In genomic region chr7:83697814-83698530, GRCh38 we compare ENCODE assay signal across 22 cellular contexts. TPM values are rescaled to one million over a fixed set of nuclear protein-coding genes. Genes with fewer than 3 reads are reported as not detected.
A peak's percentile ranks its signal among the peaks of the same experiment; 100 is the strongest.
DNase-seq lines count a peak whose midpoint lies in the region; ATAC-seq and TF ChIP-seq lines count a peak whose summit lies in the region.
"Had no signal": no experiment of that assay in that cellular context is flagged by ENCODE, and none has a peak within 500 bp of the region (broad histone marks: within the 10 kb centered on the region; RNA-seq: fewer than 3 reads in every experiment).

No MANE protein-coding gene starts in this region.

- no peak overlapping the region for H2AK9ac ChIP-seq in IMR-90 (replicated peaks; ENCODE audit: low read depth, low read length, poor library complexity)

- no peaks in the 10 kb centered on the region for H4K20me1 ChIP-seq in IMR-90 (ENCODE audit: insufficient read depth, low read length)

- dilution Hi-C loops in IMR-90 (cut with HindIII; ENCODE audit: low sequenced_read_pairs, unreplicated experiment): no loop called here

- H4K91ac ChIP-seq in IMR-90 (ENCODE audit: insufficient read depth, low read depth, low read length): no peak overlapping the region

- ATAC-seq in IMR-90 (ENCODE audit: low read depth) (peak; percentile 65), HG03280 (IDR thresholded peaks at IDR 0.05; ENCODE audit: unreplicated experiment) (no peak)
- ATAC-seq: HepG2, Right ventricle myocardium inferior had no signal

- H3K9me3 Mint-ChIP-seq in activated naive CD8-positive, alpha-beta T cell treated with anti-CD3 and anti-CD28 coated beads for 36 hours: no peaks in the 10 kb centered on the region

- no peak for TF ChIP-seq POLR2A in IMR-90 (IDR thresholded peaks at IDR 0.05; ENCODE audit: low read depth, low read length)

- H2BK120ac ChIP-seq in IMR-90 (ENCODE audit: low read depth, low read length): no peak overlapping the region

- BruUV-seq in IMR-90 (replicated peaks; lab: Mats Ljungman, UMichigan): no TSS peak

- H3K14ac ChIP-seq in IMR-90 (replicated peaks; ENCODE audit: low read depth, low read length): no peak overlapping the region

- in situ Hi-C loops in IMR-90 (cut with MboI; ENCODE audit: low sequenced_read_pairs): no loop called here

- no peak overlapping the region for H3K27ac Mint-ChIP-seq in activated naive CD8-positive, alpha-beta T cell treated with anti-CD3 and anti-CD28 coated beads for 36 hours
- H3K27ac Mint-ChIP-seq: CD4-positive, CD25-positive, alpha-beta regulatory T cell; HFFc6 had no signal

- H3K27me3 ChIP-seq in IMR-90 (ENCODE audit: control insufficient read depth, insufficient read depth, low read length): no peaks in the 10 kb centered on the region
- no peaks in the 10 kb centered on the region for H3K27me3 ChIP-seq in adipocyte (replicated peaks; ENCODE audit: control insufficient read depth, insufficient read depth, low read length)
- H3K27me3 ChIP-seq: SJSA1 had no signal

- H3K4me3 Mint-ChIP-seq in activated naive CD8-positive, alpha-beta T cell treated with anti-CD3 and anti-CD28 coated beads for 36 hours: no peak overlapping the region
- H3K4me3 Mint-ChIP-seq: CD4-positive, CD25-positive, alpha-beta regulatory T cell; HFFc6 had no signal

- no peak overlapping the region for H2BK20ac ChIP-seq in IMR-90 (ENCODE audit: low read depth, low read length)

- no peak for TF ChIP-seq CTCF in IMR-90 (conservative IDR thresholded peaks at IDR 0.05; ENCODE audit: low read depth, low read length)

- no peak overlapping the region for H3K4ac ChIP-seq in IMR-90 (ENCODE audit: low read depth, low read length)

- H3K4me3 ChIP-seq in IMR-90 (ENCODE audit: insufficient read depth, low read depth, low read length) (no peak overlapping the region), adipocyte (ENCODE audit: low read length) (no peak overlapping the region)
- H3K4me3 ChIP-seq: SJSA1 had no signal

- no peaks in the 10 kb centered on the region for H3K79me1 ChIP-seq in IMR-90 (ENCODE audit: low read depth in 1 of 2, low read length in 2 of 2)

- no peak overlapping the region for H3K23ac ChIP-seq in IMR-90 (ENCODE audit: low read depth, low read length)

- DNase-seq in IMR-90 (peak; percentile 2), adipocyte (ENCODE audit: low read depth) (peak; percentile 38), foreskin melanocyte (peak; percentile 56), stromal cell of bone marrow (ENCODE audit: low read depth) (peak; percentile 5), D341Med (ENCODE audit: low spot score) (no peak), NCI-H69 (lab: John Stamatoyannopoulos, UW) (no peak)
- no peak for DNase-seq in activated naive CD8-positive, alpha-beta T cell treated with anti-CD3 and anti-CD28 coated beads for 36 hours
- DNase-seq: CD4-positive, CD25-positive, alpha-beta regulatory T cell; COR-L47; DMS 273 treated with DMSO at 0.1 percent for 48 hours; DMS79 treated with DMSO at 0.1 percent for 48 hours; HFFc6; NCI-H1105 treated with DMSO at 0.1 percent for 48 hours; NCI-H2029 treated with DMSO at 0.1 percent for 48 hours; NCI-H226; SW 1271 had no signal

- WGBS in IMR-90 (ENCODE audit: extremely low coverage in 2 of 2, insufficient read length in 1 of 2), 2 experiments: no CpG with 5 or more reads among the region's 5 CpGs

- POLR2A ChIA-PET in IMR-90 (lab: Charles Lee; ENCODE audit: unreplicated experiment): no interaction called here

- H4K5ac ChIP-seq in IMR-90 (ENCODE audit: low read depth, low read length): no peak overlapping the region

- no peak for TF ChIP-seq RAD21 in IMR-90 (IDR thresholded peaks at IDR 0.05; ENCODE audit: low read length)

- H4K8ac ChIP-seq in IMR-90 (ENCODE audit: low read depth in 2 of 2, low read length in 2 of 2): no peak overlapping the region

- no peak overlapping the region for H2AFZ ChIP-seq in IMR-90 (replicated peaks; ENCODE audit: low read length, poor library complexity)

- H2AK5ac ChIP-seq in IMR-90 (ENCODE audit: low read depth, low read length): no peak overlapping the region

- intact Hi-C loops in IMR-90 (cut with micrococcal nuclease): no loop called here

- no peaks in the 10 kb centered on the region for H3K4me1 Mint-ChIP-seq in activated naive CD8-positive, alpha-beta T cell treated with anti-CD3 and anti-CD28 coated beads for 36 hours
- H3K4me1 Mint-ChIP-seq: CD4-positive, CD25-positive, alpha-beta regulatory T cell had no signal

- H3K9ac ChIP-seq in IMR-90 (ENCODE audit: low read depth, low read length) (no peak overlapping the region), adipocyte (ENCODE audit: low read length) (no peak overlapping the region)
- H3K9ac ChIP-seq: KMS-11 had no signal

- no peak overlapping the region for H3K56ac ChIP-seq in IMR-90 (ENCODE audit: extremely low read depth, insufficient read depth, low read length)

- H3K4me1 ChIP-seq in IMR-90 (ENCODE audit: control insufficient read depth, insufficient read depth, low read length): no peaks in the 10 kb centered on the region
- H3K4me1 ChIP-seq in adipocyte (ENCODE audit: control insufficient read depth, insufficient read depth, low read length): peaks cover 15% of the 10 kb centered on the region
- H3K4me1 ChIP-seq: SJSA1 had no signal

- no peaks in the 10 kb centered on the region for H3K9me1 ChIP-seq in IMR-90 (ENCODE audit: insufficient read depth, low read length)

- H3K9me3 ChIP-seq in IMR-90 (ENCODE audit: control insufficient read depth, insufficient read depth, low read length): no peaks in the 10 kb centered on the region
- no peaks in the 10 kb centered on the region for H3K9me3 ChIP-seq in adipocyte (ENCODE audit: control insufficient read depth, low read length)
- H3K9me3 ChIP-seq: SJSA1 had no signal

- no peaks in the 10 kb centered on the region for H3K27me3 Mint-ChIP-seq in activated naive CD8-positive, alpha-beta T cell treated with anti-CD3 and anti-CD28 coated beads for 36 hours
- H3K27me3 Mint-ChIP-seq: CD4-positive, CD25-positive, alpha-beta regulatory T cell had no signal

- no peaks in the 10 kb centered on the region for H3K36me3 Mint-ChIP-seq in activated naive CD8-positive, alpha-beta T cell treated with anti-CD3 and anti-CD28 coated beads for 36 hours
- H3K36me3 Mint-ChIP-seq: CD4-positive, CD25-positive, alpha-beta regulatory T cell had no signal

- H2BK5ac ChIP-seq in IMR-90 (ENCODE audit: low read depth, low read length, poor library complexity, severe bottlenecking): no peak overlapping the region

- H3K4me2 ChIP-seq in IMR-90 (ENCODE audit: low read depth, low read length): no peak overlapping the region
- H3K4me2 ChIP-seq: KMS-11 had no signal

- CTCF ChIA-PET in IMR-90 (lab: Yijun Ruan, JAX): interaction anchor here (0.5 kb wide), 1 partner anchor 268 kb away, joined by 3 read pairs; no protein-coding TSS in a partner anchor

- H3K36me3 ChIP-seq in IMR-90 (ENCODE audit: control insufficient read depth, insufficient read depth, low read length): no peaks in the 10 kb centered on the region
- no peaks in the 10 kb centered on the region for H3K36me3 ChIP-seq in adipocyte (ENCODE audit: control insufficient read depth, insufficient read depth, low read length, severe bottlenecking)
- H3K36me3 ChIP-seq: SJSA1 had no signal

- H3K18ac ChIP-seq in IMR-90 (ENCODE audit: low read depth, low read length): no peak overlapping the region

- no peak overlapping the region for H2BK15ac ChIP-seq in IMR-90 (ENCODE audit: low read depth, low read length)

- H3K27ac ChIP-seq in IMR-90 (ENCODE audit: insufficient read depth, low read length): no peak overlapping the region
- H3K27ac ChIP-seq: KMS-11, SJSA1 had no signal

TF ChIP-seq in IMR-90, 13 proteins besides CTCF, POLR2A, EP300 and RAD21:
- no peak for TF ChIP-seq MAZ (IDR thresholded peaks at IDR 0.05; ENCODE audit: borderline replicate concordance, low read depth, low read length)
- no peak for TF ChIP-seq FOS (IDR thresholded peaks at IDR 0.05; ENCODE audit: low read depth, low read length)
- no peak for TF ChIP-seq CHD1 (IDR thresholded peaks at IDR 0.05; ENCODE audit: low read depth, low read length)
- TF ChIP-seq USF2 (IDR thresholded peaks at IDR 0.05; ENCODE audit: low read depth, low read length): no peak
- TF ChIP-seq MXI1 (IDR thresholded peaks at IDR 0.05; ENCODE audit: borderline replicate concordance, low read depth, low read length): no peak
- no peak for TF ChIP-seq SMC3 (IDR thresholded peaks at IDR 0.05; ENCODE audit: low read depth, low read length)
- no peak for TF ChIP-seq RFX5 (IDR thresholded peaks at IDR 0.05; ENCODE audit: low read depth, low read length)
- TF ChIP-seq RCOR1 (IDR thresholded peaks at IDR 0.05; ENCODE audit: insufficient replicate concordance, low read length): no peak
- no peak for TF ChIP-seq BHLHE40 (IDR thresholded peaks at IDR 0.05; ENCODE audit: low read depth, low read length)
- no peak for TF ChIP-seq ELK1 (IDR thresholded peaks at IDR 0.05; ENCODE audit: borderline replicate concordance, low read depth, low read length)
- no peak for TF ChIP-seq NFE2L2 (IDR thresholded peaks at IDR 0.05; ENCODE audit: low read depth, low read length)
- no peak for TF ChIP-seq MAFK (IDR thresholded peaks at IDR 0.05; ENCODE audit: low read depth, low read length)
- TF ChIP-seq CEBPB (IDR thresholded peaks at IDR 0.05; ENCODE audit: low read depth, low read length): no peak

RNA-seq across cellular contexts. Expression of gene SEMA3E, which starts 49.0 kb away (rescaled TPM):
- total RNA-seq in IMR-90 (2012; rRNA removed): 0.72 and 1.1 TPM in 2 replicates
- polyA plus RNA-seq in IMR-90 (2012; rRNA removed): 0.31 and 0.42 TPM in 2 replicates
- polyA plus RNA-seq in IMR-90 (2012; cell fraction: cytosol; rRNA removed): 0.04 and 0.21 TPM in 2 replicates
- 0.06 TPM in 1 of 2 replicates, not detected in the other for polyA plus RNA-seq in IMR-90 (2012; cell fraction: nucleus; rRNA removed; ENCODE audit: low replicate concordance)
- not detected for total RNA-seq in activated naive CD8-positive, alpha-beta T cell treated with anti-CD3 and anti-CD28 coated beads for 36 hours
- total RNA-seq: CD4-positive, CD25-positive, alpha-beta regulatory T cell; HepG2; HFFc6 had no signal
- polyA plus RNA-seq: BJ; CD4-positive, CD25-positive, alpha-beta regulatory T cell; HepG2 had no signal

Comparison
In these comparisons a context has a peak if more than half of its experiments do, and no peak if none do; other contexts are left out.
1. DNase-seq: peak in IMR-90 (single experiment), adipocyte (single experiment), foreskin melanocyte (single experiment) and stromal cell of bone marrow (single experiment); none in activated naive CD8-positive, alpha-beta T cell treated with anti-CD3 and anti-CD28 coated beads for 36 hours (single experiment), D341Med (single experiment) and NCI-H69 (single experiment).